Comparison of ENCODE assay signal across 1 cellular context in the genomic region with DNA sequence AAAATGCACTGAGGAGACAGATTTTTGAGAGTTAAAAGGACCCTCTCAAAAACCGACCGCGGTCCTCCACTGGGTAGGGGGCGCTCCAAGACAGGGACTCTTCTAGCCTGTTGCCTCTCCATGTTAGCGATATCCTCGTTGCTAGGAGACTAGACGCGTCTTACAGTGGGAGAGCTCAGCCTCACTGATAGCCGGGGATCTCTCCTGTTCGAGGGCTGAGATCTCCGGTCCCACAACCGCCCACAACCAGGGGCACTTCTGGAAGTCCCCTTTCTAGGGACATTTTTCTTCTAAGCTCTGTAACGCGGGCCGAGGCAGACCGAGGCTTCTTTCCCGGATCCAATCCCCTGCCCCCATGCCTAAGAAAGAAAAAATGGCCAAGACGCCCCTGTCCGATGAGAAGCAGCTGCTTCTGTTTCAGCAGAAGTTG.
TF ChIP-seq lines count a peak whose summit lies in the region.

No MANE protein-coding gene starts in this region.

TF ChIP-seq in HepG2, 621 proteins besides CTCF, POLR2A, EP300 and RAD21 (continued from another document):
- TF ChIP-seq, protein P1, sequence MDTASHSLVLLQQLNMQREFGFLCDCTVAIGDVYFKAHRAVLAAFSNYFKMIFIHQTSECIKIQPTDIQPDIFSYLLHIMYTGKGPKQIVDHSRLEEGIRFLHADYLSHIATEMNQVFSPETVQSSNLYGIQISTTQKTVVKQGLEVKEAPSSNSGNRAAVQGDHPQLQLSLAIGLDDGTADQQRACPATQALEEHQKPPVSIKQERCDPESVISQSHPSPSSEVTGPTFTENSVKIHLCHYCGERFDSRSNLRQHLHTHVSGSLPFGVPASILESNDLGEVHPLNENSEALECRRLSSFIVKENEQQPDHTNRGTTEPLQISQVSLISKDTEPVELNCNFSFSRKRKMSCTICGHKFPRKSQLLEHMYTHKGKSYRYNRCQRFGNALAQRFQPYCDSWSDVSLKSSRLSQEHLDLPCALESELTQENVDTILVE (CRISPR knock-in tag; IDR thresholded peaks at IDR 0.05) = no peak
- TF ChIP-seq, protein P2, sequence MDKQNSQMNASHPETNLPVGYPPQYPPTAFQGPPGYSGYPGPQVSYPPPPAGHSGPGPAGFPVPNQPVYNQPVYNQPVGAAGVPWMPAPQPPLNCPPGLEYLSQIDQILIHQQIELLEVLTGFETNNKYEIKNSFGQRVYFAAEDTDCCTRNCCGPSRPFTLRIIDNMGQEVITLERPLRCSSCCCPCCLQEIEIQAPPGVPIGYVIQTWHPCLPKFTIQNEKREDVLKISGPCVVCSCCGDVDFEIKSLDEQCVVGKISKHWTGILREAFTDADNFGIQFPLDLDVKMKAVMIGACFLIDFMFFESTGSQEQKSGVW (CRISPR knock-in tag; IDR thresholded peaks at IDR 0.05; ENCODE audit: borderline replicate concordance) = no peak
- TF ChIP-seq ZNF543 (CRISPR knock-in tag; IDR thresholded peaks at IDR 0.05) = no peak
- TF ChIP-seq STAG1 (CRISPR knock-in tag; IDR thresholded peaks at IDR 0.05) = peak; percentile 19; the same call in 1 of the 2 replicates
- TF ChIP-seq SMAD1 (CRISPR knock-in tag; IDR thresholded peaks at IDR 0.05; ENCODE audit: borderline replicate concordance, low read depth) = no peak
- TF ChIP-seq ZNF224 (CRISPR knock-in tag; IDR thresholded peaks at IDR 0.05) = no peak
